In the genomic region with DNA sequence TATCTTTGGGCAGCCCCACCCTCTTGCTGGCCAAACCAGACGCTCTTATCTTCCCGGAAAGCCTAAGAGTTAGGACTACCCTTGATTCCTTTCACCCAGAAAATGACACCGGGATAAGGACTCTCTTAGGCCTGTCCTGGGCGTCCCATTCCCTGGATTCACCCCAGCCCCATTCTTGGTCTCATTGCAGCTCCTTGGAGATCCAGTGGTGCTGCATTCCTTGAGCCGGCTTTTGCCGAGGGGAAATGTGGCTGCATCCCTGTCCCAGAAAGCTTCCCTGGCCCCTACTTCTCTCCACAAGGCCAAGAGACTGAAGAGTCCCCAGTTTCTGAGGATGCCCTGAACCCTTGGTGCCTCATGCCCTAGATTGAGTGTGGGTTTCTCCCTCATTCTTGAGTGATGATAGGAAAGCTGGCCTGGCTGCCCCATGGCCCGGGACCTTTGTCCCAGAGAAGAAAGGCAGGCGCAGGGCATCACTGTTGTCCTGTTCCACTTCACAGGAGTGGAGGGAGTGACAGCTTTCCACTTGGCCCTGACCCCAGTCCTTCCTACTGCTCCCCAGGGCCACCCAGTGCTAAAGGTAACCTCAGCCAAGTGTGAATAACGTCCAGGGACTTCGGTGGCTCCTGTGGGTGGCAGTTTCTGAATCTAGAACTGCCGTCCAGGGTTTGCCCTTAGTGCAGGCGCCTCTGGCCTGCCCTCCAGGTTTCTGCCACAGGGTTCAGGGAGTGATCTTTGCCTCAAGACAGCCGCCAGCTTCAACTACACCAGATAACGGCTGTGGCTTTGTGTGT, we compare ENCODE assay signal across 3 cellular contexts.
TF ChIP-seq lines count a peak whose summit lies in the region.

No MANE protein-coding gene starts in this region.

TF ChIP-seq in HepG2, 621 proteins besides CTCF, POLR2A, EP300 and RAD21 (continues in another document):
- TF ChIP-seq SNAI1 (CRISPR knock-in tag; IDR thresholded peaks at IDR 0.05; ENCODE audit: borderline replicate concordance) (no peak), TCF7L2 (IDR thresholded peaks at IDR 0.05; ENCODE audit: low read depth, low read length) (no peak)
- TF ChIP-seq, protein P1, sequence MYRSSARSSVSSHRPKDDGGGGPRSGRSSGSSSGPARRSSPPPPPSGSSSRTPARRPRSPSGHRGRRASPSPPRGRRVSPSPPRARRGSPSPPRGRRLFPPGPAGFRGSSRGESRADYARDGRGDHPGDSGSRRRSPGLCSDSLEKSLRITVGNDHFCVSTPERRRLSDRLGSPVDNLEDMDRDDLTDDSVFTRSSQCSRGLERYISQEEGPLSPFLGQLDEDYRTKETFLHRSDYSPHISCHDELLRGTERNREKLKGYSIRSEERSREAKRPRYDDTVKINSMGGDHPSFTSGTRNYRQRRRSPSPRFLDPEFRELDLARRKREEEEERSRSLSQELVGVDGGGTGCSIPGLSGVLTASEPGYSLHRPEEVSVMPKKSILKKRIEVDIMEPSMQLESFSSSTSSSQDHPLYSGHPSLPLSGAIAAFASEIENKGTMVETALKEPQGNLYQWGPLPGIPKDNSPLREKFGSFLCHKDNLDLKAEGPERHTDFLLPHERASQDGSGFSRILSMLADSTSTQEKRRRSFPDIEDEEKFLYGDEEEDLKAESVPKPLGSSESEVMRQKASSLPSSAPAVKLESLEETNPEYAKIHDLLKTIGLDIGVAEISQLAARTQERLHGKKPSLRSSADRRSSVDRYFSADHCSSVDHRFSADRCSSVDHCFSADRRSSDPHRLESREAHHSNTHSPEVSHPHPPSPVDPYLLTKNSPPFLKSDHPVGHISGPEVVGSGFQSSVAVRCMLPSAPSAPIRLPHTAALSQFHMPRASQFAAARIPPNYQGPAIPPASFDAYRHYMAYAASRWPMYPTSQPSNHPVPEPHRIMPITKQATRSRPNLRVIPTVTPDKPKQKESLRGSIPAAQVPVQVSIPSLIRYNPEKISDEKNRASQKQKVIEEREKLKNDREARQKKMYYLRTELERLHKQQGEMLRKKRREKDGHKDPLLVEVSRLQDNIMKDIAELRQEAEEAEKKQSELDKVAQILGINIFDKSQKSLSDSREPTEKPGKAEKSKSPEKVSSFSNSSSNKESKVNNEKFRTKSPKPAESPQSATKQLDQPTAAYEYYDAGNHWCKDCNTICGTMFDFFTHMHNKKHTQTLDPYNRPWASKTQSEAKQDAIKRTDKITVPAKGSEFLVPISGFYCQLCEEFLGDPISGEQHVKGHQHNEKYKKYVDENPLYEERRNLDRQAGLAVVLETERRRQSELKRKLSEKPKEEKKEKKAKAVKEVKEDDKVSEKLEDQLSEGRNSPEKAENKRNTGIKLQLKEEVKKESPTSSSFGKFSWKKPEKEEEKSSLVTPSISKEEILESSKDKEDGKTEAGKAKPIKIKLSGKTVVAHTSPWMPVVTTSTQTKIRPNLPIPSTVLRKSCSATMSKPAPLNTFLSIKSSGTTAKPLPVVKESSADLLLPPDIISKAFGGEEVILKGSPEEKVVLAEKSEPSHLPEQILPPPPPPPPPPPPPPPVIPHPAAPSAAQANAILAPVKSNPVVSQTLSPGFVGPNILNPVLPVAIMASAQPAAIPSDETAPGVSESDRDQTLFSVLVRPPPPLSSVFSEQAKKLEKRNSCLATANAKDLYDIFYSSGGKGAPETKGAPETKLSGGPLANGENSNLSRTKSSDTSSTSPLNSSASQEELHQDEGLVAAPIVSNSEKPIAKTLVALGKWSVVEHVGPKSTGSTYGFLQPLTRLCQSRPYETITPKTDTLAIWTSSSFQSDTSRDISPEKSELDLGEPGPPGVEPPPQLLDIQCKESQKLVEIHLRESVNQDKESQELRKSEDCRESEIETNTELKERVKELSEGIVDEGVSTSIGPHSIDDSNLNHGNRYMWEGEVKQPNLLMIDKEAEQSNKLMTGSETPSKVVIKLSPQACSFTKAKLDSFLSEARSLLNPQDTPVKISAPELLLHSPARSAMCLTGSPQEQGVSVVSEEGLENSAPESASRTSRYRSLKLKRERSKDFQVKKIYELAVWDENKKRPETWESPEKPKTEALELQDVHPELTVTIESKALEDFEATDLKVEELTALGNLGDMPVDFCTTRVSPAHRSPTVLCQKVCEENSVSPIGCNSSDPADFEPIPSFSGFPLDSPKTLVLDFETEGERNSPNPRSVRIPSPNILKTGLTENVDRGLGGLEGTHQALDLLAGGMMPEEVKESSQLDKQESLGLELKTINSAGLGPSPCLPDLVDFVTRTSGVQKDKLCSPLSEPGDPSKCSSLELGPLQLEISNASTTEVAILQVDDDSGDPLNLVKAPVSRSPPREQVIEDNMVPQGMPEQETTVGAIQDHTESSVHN (CRISPR knock-in tag; IDR thresholded peaks at IDR 0.05), result no peak

TF ChIP-seq in SK-N-SH, 30 proteins besides CTCF, POLR2A, EP300 and RAD21 (continues in another document):
- TF ChIP-seq RCOR1 (IDR thresholded peaks at IDR 0.05; ENCODE audit: low read length), result no peak
- TF ChIP-seq, protein P2, sequence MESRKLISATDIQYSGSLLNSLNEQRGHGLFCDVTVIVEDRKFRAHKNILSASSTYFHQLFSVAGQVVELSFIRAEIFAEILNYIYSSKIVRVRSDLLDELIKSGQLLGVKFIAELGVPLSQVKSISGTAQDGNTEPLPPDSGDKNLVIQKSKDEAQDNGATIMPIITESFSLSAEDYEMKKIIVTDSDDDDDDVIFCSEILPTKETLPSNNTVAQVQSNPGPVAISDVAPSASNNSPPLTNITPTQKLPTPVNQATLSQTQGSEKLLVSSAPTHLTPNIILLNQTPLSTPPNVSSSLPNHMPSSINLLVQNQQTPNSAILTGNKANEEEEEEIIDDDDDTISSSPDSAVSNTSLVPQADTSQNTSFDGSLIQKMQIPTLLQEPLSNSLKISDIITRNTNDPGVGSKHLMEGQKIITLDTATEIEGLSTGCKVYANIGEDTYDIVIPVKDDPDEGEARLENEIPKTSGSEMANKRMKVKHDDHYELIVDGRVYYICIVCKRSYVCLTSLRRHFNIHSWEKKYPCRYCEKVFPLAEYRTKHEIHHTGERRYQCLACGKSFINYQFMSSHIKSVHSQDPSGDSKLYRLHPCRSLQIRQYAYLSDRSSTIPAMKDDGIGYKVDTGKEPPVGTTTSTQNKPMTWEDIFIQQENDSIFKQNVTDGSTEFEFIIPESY (IDR thresholded peaks at IDR 0.05; ENCODE audit: borderline replicate concordance, low read depth), result no peak
- TF ChIP-seq, protein P3, sequence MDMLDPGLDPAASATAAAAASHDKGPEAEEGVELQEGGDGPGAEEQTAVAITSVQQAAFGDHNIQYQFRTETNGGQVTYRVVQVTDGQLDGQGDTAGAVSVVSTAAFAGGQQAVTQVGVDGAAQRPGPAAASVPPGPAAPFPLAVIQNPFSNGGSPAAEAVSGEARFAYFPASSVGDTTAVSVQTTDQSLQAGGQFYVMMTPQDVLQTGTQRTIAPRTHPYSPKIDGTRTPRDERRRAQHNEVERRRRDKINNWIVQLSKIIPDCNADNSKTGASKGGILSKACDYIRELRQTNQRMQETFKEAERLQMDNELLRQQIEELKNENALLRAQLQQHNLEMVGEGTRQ (IDR thresholded peaks at IDR 0.05; ENCODE audit: borderline replicate concordance, low read depth, low read length), result no peak
- TF ChIP-seq TAF1 (IDR thresholded peaks at IDR 0.05; ENCODE audit: borderline replicate concordance, low read depth, low read length), result no peak
- no peak for TF ChIP-seq ELF1 (IDR thresholded peaks at IDR 0.05)
- no peak for TF ChIP-seq CHD2 (IDR thresholded peaks at IDR 0.05; ENCODE audit: low read length, partially characterized antibody)
- TF ChIP-seq, protein P4, sequence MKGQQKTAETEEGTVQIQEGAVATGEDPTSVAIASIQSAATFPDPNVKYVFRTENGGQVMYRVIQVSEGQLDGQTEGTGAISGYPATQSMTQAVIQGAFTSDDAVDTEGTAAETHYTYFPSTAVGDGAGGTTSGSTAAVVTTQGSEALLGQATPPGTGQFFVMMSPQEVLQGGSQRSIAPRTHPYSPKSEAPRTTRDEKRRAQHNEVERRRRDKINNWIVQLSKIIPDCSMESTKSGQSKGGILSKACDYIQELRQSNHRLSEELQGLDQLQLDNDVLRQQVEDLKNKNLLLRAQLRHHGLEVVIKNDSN (IDR thresholded peaks at IDR 0.05; ENCODE audit: borderline replicate concordance, low read depth), result no peak
- no peak for TF ChIP-seq EZH2phosphoT487 (IDR thresholded peaks at IDR 0.05; ENCODE audit: borderline replicate concordance, low read depth)
- no peak for TF ChIP-seq NFIC (IDR thresholded peaks at IDR 0.05; ENCODE audit: borderline replicate concordance)
- no peak for TF ChIP-seq POLR2AphosphoS5 (IDR thresholded peaks at IDR 0.05; ENCODE audit: low read depth, low read length)
- no peak for TF ChIP-seq FOXJ3 (CRISPR knock-in tag; IDR thresholded peaks at IDR 0.05)
- TF ChIP-seq, protein P5, sequence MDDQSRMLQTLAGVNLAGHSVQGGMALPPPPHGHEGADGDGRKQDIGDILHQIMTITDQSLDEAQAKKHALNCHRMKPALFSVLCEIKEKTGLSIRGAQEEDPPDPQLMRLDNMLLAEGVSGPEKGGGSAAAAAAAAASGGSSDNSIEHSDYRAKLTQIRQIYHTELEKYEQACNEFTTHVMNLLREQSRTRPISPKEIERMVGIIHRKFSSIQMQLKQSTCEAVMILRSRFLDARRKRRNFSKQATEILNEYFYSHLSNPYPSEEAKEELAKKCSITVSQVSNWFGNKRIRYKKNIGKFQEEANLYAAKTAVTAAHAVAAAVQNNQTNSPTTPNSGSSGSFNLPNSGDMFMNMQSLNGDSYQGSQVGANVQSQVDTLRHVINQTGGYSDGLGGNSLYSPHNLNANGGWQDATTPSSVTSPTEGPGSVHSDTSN (IDR thresholded peaks at IDR 0.05), result no peak
- no peak for TF ChIP-seq GATA2 (CRISPR knock-in tag; IDR thresholded peaks at IDR 0.05)
- TF ChIP-seq, protein P6, sequence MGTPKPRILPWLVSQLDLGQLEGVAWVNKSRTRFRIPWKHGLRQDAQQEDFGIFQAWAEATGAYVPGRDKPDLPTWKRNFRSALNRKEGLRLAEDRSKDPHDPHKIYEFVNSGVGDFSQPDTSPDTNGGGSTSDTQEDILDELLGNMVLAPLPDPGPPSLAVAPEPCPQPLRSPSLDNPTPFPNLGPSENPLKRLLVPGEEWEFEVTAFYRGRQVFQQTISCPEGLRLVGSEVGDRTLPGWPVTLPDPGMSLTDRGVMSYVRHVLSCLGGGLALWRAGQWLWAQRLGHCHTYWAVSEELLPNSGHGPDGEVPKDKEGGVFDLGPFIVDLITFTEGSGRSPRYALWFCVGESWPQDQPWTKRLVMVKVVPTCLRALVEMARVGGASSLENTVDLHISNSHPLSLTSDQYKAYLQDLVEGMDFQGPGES (IDR thresholded peaks at IDR 0.05; ENCODE audit: low read depth, low read length), result no peak

TF ChIP-seq in GM23338, 12 proteins besides CTCF, POLR2A, EP300 and RAD21:
- TF ChIP-seq STAT1 (IDR thresholded peaks at IDR 0.05; ENCODE audit: unreplicated experiment) (no peak), EZH2phosphoT487 (IDR thresholded peaks at IDR 0.05; ENCODE audit: unreplicated experiment) (no peak), ZNF114 (CRISPR knock-in tag; IDR thresholded peaks at IDR 0.05) (no peak)
- TF ChIP-seq, protein P7, sequence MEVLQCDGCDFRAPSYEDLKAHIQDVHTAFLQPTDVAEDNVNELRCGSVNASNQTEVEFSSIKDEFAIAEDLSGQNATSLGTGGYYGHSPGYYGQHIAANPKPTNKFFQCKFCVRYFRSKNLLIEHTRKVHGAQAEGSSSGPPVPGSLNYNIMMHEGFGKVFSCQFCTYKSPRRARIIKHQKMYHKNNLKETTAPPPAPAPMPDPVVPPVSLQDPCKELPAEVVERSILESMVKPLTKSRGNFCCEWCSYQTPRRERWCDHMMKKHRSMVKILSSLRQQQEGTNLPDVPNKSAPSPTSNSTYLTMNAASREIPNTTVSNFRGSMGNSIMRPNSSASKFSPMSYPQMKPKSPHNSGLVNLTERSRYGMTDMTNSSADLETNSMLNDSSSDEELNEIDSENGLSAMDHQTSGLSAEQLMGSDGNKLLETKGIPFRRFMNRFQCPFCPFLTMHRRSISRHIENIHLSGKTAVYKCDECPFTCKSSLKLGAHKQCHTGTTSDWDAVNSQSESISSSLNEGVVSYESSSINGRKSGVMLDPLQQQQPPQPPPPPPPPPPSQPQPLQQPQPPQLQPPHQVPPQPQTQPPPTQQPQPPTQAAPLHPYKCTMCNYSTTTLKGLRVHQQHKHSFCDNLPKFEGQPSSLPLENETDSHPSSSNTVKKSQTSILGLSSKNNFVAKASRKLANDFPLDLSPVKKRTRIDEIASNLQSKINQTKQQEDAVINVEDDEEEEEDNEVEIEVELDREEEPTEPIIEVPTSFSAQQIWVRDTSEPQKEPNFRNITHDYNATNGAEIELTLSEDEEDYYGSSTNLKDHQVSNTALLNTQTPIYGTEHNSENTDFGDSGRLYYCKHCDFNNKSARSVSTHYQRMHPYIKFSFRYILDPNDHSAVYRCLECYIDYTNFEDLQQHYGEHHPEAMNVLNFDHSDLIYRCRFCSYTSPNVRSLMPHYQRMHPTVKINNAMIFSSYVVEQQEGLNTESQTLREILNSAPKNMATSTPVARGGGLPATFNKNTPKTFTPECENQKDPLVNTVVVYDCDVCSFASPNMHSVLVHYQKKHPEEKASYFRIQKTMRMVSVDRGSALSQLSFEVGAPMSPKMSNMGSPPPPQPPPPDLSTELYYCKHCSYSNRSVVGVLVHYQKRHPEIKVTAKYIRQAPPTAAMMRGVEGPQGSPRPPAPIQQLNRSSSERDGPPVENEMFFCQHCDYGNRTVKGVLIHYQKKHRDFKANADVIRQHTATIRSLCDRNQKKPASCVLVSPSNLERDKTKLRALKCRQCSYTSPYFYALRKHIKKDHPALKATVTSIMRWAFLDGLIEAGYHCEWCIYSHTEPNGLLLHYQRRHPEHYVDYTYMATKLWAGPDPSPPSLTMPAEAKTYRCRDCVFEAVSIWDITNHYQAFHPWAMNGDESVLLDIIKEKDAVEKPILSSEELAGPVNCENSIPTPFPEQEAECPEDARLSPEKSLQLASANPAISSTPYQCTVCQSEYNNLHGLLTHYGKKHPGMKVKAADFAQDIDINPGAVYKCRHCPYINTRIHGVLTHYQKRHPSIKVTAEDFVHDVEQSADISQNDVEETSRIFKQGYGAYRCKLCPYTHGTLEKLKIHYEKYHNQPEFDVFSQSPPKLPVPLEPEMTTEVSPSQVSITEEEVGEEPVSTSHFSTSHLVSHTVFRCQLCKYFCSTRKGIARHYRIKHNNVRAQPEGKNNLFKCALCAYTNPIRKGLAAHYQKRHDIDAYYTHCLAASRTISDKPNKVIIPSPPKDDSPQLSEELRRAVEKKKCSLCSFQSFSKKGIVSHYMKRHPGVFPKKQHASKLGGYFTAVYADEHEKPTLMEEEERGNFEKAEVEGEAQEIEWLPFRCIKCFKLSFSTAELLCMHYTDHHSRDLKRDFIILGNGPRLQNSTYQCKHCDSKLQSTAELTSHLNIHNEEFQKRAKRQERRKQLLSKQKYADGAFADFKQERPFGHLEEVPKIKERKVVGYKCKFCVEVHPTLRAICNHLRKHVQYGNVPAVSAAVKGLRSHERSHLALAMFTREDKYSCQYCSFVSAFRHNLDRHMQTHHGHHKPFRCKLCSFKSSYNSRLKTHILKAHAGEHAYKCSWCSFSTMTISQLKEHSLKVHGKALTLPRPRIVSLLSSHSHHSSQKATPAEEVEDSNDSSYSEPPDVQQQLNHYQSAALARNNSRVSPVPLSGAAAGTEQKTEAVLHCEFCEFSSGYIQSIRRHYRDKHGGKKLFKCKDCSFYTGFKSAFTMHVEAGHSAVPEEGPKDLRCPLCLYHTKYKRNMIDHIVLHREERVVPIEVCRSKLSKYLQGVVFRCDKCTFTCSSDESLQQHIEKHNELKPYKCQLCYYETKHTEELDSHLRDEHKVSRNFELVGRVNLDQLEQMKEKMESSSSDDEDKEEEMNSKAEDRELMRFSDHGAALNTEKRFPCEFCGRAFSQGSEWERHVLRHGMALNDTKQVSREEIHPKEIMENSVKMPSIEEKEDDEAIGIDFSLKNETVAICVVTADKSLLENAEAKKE (CRISPR knock-in tag; IDR thresholded peaks at IDR 0.05), result no peak
